In genomic region chr18:33906046-33906445, GRCh38 we compare ENCODE assay signal across 15 cellular contexts.
A peak's percentile ranks its signal among the peaks of the same experiment; 100 is the strongest.
DNase-seq lines count a peak whose midpoint lies in the region; ATAC-seq and TF ChIP-seq lines count a peak whose summit lies in the region.
"Had no signal": no experiment of that assay in that cellular context is flagged by ENCODE, and none has a peak within 500 bp of the region (broad histone marks: within the 10 kb centered on the region; RNA-seq: fewer than 3 reads in every experiment).

No MANE protein-coding gene starts in this region.

- DNase-seq in A172 (ENCODE audit: low spot score) (peak; percentile 16), astrocyte of the hippocampus (ENCODE audit: low read depth, low spot score) (peak; percentile 62), fibroblast of mammary gland (ENCODE audit: low read depth) (peak; percentile 2), non-pigmented ciliary epithelial cell (ENCODE audit: low read depth) (peak; percentile 52), G401 (ENCODE audit: low spot score) (no peak), omental fat pad (ENCODE audit: low spot score) (no peak), NCI-H526 treated with DMSO at 0.1 percent for 48 hours (lab: John Stamatoyannopoulos, UW) (no peak), RPMI8226 (no peak)
- DNase-seq: CD4-positive, alpha-beta memory T cell; DMS153; DMS79; GF-D8; H9 had no signal

- no peak for ATAC-seq in omental fat pad (ENCODE audit: low FRiP score)
- ATAC-seq: HepG2 had no signal

- no peak overlapping the region for H3K4me3 ChIP-seq in fibroblast of mammary gland (ENCODE audit: control insufficient read depth, low read depth, low read length)
- H3K4me3 ChIP-seq: BLaER1 had no signal

- in situ Hi-C loops in G401 (cut with HindIII; ENCODE audit: low sequenced_read_pairs): no loop called here

- TF ChIP-seq CTCF in fibroblast of mammary gland (conservative IDR thresholded peaks at IDR 0.05; ENCODE audit: control insufficient read depth, insufficient read depth, low read depth, low read length) (no peak), omental fat pad (IDR thresholded peaks at IDR 0.05) (no peak)

Comparison
In these comparisons a context has a peak if more than half of its experiments do, and no peak if none do; other contexts are left out.
1. DNase-seq: peak in A172 (single experiment), astrocyte of the hippocampus (single experiment), fibroblast of mammary gland (single experiment) and non-pigmented ciliary epithelial cell (single experiment); none in G401 (single experiment), omental fat pad (single experiment), NCI-H526 treated with DMSO at 0.1 percent for 48 hours (single experiment) and RPMI8226 (single experiment).